25 cellular contexts compared by ENCODE assay signal in the genomic region with DNA sequence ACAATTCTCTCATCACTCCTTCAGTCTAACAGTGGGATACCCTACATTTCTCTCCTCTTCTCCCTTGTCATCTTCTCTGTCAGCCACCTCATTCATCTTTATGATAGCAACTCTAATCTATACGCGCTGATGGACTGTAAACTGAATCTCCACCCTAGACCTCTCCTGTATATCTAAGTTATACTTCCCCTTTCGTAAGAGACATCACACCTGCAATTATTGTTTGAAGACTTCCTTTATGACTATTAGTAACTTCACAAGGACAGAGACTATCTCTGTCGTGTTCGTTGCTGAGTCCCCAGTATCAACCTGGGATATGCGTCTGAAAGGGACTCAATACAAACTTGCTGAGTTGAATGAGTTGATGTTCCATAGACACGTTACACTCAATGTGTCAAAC.
"Had no signal": no experiment of that assay in that cellular context is flagged by ENCODE, and none has a peak within 500 bp of the region (broad histone marks: within the 10 kb centered on the region; RNA-seq: fewer than 3 reads in every experiment).

No MANE protein-coding gene starts in this region.

- H3K4me3 ChIP-seq: colonic mucosa, esophagus squamous epithelium, gastrocnemius medialis, heart right ventricle, left lung, lower lobe of right lung had no signal

- H3K9me3 ChIP-seq: colonic mucosa, esophagus squamous epithelium, gastrocnemius medialis, lower lobe of right lung had no signal

- H3K36me3 ChIP-seq: colonic mucosa, esophagus squamous epithelium, gastrocnemius medialis, heart right ventricle, left lung, lower lobe of right lung had no signal

- DNase-seq: colonic mucosa; cortex of kidney; effector CD8-positive, alpha-beta T cell; effector memory CD8-positive, alpha-beta T cell; endodermal cell; erythroblast; esophagus squamous epithelium; foreskin fibroblast; foreskin melanocyte; gastrocnemius medialis; glutamatergic neuron; head of caudate nucleus; heart right ventricle; hippocampal formation; left cardiac atrium; left lung; left ventricle myocardium superior; lower lobe of right lung; mesenchymal stem cell; midbrain had no signal

- H3K27me3 ChIP-seq: colonic mucosa, esophagus squamous epithelium, gastrocnemius medialis, heart right ventricle, left lung had no signal

- ATAC-seq: effector memory CD8-positive, alpha-beta T cell; esophagus mucosa; gastrocnemius medialis; heart right ventricle; left cardiac atrium; left lung; left ventricle myocardium superior; lower lobe of right lung had no signal

- H3K4me1 ChIP-seq: colonic mucosa, esophagus squamous epithelium, gastrocnemius medialis, left lung, lower lobe of right lung had no signal

- FAIRE-seq: endometrium, islet of Langerhans, keratinocyte had no signal

- H3K27ac ChIP-seq: colonic mucosa, epithelial cell of prostate, esophagus squamous epithelium, gastrocnemius medialis, heart right ventricle, left lung, lower lobe of right lung had no signal
